In the genomic region with DNA sequence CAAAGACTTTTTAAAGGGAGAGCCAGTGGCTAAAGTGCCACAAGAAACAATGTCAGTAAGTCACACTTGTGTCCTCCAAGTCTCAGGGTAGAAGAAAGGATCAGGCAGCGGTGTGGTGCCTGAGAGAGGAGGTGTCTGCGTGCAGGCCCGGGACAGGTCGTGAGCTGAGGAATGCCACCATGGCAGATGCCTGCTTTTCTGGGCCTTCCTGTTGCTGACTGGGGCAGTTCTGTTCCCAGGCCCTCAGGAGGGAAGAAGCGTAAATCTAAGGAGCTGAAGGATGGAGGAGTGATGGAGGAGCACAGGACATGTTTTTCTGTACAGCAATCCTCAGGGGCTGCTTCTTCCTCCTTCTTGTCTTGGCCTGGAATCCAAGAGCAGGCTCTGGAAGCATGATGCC, we compare ENCODE assay signal across 25 cellular contexts.
"Had no signal": no experiment of that assay in that cellular context is flagged by ENCODE, and none has a peak within 500 bp of the region (broad histone marks: within the 10 kb centered on the region; RNA-seq: fewer than 3 reads in every experiment).

No MANE protein-coding gene starts in this region.

- H3K4me2 ChIP-seq: PC-9 had no signal

- DNase-seq: Karpas-422, KG1, MG63, NCI-H1092, NCI-H1105 treated with DMSO at 0.1 percent for 48 hours, NCI-H1417 treated with DMSO at 0.1 percent for 48 hours, NCI-H146, NCI-H1694 treated with DMSO at 0.1 percent for 48 hours, NCI-H2029, NCI-H2081 treated with DMSO at 0.1 percent for 48 hours, NCI-H2171, NCI-H226, NCI-H446, NCI-H510A, NCI-H524 treated with DMSO at 0.1 percent for 48 hours, NCI-H69, NCI-H774, OCI-M1, PC-9, Peyer's patch, SHP77 treated with DMSO at 0.1 percent for 48 hours, SJCRH30 had no signal

- H3K27me3 ChIP-seq: Peyer's patch, SJCRH30 had no signal

- H3K36me3 ChIP-seq: MG63, Peyer's patch, SJCRH30 had no signal

- H3K4me1 ChIP-seq: Peyer's patch had no signal

- H3K27ac ChIP-seq: HL-60, PC-9, Peyer's patch, SJCRH30 had no signal

- H3K9me3 ChIP-seq: Peyer's patch, SJCRH30 had no signal

- H2AFZ ChIP-seq: PC-9 had no signal

- ATAC-seq: Right ventricle myocardium inferior, SK-N-SH treated with all-trans-retinoic acid at 6 μM for 48 hours had no signal

- H3K4me3 ChIP-seq: MG63, PC-9, Peyer's patch, SJCRH30 had no signal
